ENCODE assay signal across 2 cellular contexts in genomic region chr7:73811760-73812168, GRCh38.
TF ChIP-seq lines count a peak whose summit lies in the region.

No MANE protein-coding gene starts in this region.

TF ChIP-seq in IMR-90, 13 proteins besides CTCF, POLR2A, EP300 and RAD21:
- no peak for TF ChIP-seq ELK1 (IDR thresholded peaks at IDR 0.05; ENCODE audit: borderline replicate concordance, low read depth, low read length)
- TF ChIP-seq NFE2L2 (IDR thresholded peaks at IDR 0.05; ENCODE audit: low read depth, low read length): no peak
- TF ChIP-seq CEBPB (IDR thresholded peaks at IDR 0.05; ENCODE audit: low read depth, low read length): no peak
- TF ChIP-seq RCOR1 (IDR thresholded peaks at IDR 0.05; ENCODE audit: insufficient replicate concordance, low read length): peak; percentile 57
- TF ChIP-seq MAZ (IDR thresholded peaks at IDR 0.05; ENCODE audit: borderline replicate concordance, low read depth, low read length): no peak
- TF ChIP-seq SMC3 (IDR thresholded peaks at IDR 0.05; ENCODE audit: low read depth, low read length): peak; percentile 86
- no peak for TF ChIP-seq USF2 (IDR thresholded peaks at IDR 0.05; ENCODE audit: low read depth, low read length)
- TF ChIP-seq BHLHE40 (IDR thresholded peaks at IDR 0.05; ENCODE audit: low read depth, low read length): no peak
- TF ChIP-seq CHD1 (IDR thresholded peaks at IDR 0.05; ENCODE audit: low read depth, low read length): no peak
- TF ChIP-seq MXI1 (IDR thresholded peaks at IDR 0.05; ENCODE audit: borderline replicate concordance, low read depth, low read length): no peak
- no peak for TF ChIP-seq FOS (IDR thresholded peaks at IDR 0.05; ENCODE audit: low read depth, low read length)
TF ChIP-seq in IMR-90: peak in this region for 2.

TF ChIP-seq in SK-N-SH, 30 proteins besides CTCF, POLR2A, EP300 and RAD21:
- TF ChIP-seq FOXM1 (IDR thresholded peaks at IDR 0.05; ENCODE audit: low read depth) (no peak), GABPA (IDR thresholded peaks at IDR 0.05; ENCODE audit: low read depth) (no peak), SIN3A (IDR thresholded peaks at IDR 0.05; ENCODE audit: borderline replicate concordance, low read depth, low read length) (no peak), JUND (IDR thresholded peaks at IDR 0.05) (no peak), USF2 (IDR thresholded peaks at IDR 0.05; ENCODE audit: borderline replicate concordance, low read depth, low read length) (no peak), NFIC (IDR thresholded peaks at IDR 0.05; ENCODE audit: borderline replicate concordance) (no peak), PBX3 (IDR thresholded peaks at IDR 0.05) (no peak), FOXJ3 (CRISPR knock-in tag; IDR thresholded peaks at IDR 0.05) (no peak), REST (IDR thresholded peaks at IDR 0.05; ENCODE audit: low read depth, low read length) (peak; percentile 90), ELF1 (IDR thresholded peaks at IDR 0.05) (no peak), CHD2 (IDR thresholded peaks at IDR 0.05; ENCODE audit: low read length, partially characterized antibody) (no peak), FOSL2 (IDR thresholded peaks at IDR 0.05; ENCODE audit: borderline replicate concordance, low read depth) (no peak), USF1 (IDR thresholded peaks at IDR 0.05; ENCODE audit: borderline replicate concordance, low read depth) (no peak), IRF3 (IDR thresholded peaks at IDR 0.05; ENCODE audit: low read depth, low read length) (no peak), MEF2A (IDR thresholded peaks at IDR 0.05; ENCODE audit: borderline replicate concordance, low read depth) (no peak), POLR2AphosphoS5 (IDR thresholded peaks at IDR 0.05; ENCODE audit: low read depth, low read length) (no peak), MXI1 (IDR thresholded peaks at IDR 0.05; ENCODE audit: low read depth, low read length) (peak; percentile 52; the same call in 1 of the 2 replicates), SMC3 (IDR thresholded peaks at IDR 0.05; ENCODE audit: low read depth, low read length) (peak; percentile 93), RXRA (IDR thresholded peaks at IDR 0.05; ENCODE audit: borderline replicate concordance, low read depth) (no peak), RCOR1 (IDR thresholded peaks at IDR 0.05; ENCODE audit: low read length) (no peak), ZBTB33 (IDR thresholded peaks at IDR 0.05; ENCODE audit: borderline replicate concordance, low read depth) (no peak), GATA2 (CRISPR knock-in tag; IDR thresholded peaks at IDR 0.05) (no peak), MAX (IDR thresholded peaks at IDR 0.05; ENCODE audit: low read depth) (0 out of 2 replicates have a peak, but pooled peaks have one; percentile 23), RFX5 (IDR thresholded peaks at IDR 0.05; ENCODE audit: low read length) (no peak), TCF12 (IDR thresholded peaks at IDR 0.05) (no peak)
TF ChIP-seq in SK-N-SH: peak in this region for 4.
